In genomic region chr7:23380556-23380955, GRCh38 we compare ENCODE assay signal across 17 cellular contexts.
"Had no signal": no experiment of that assay in that cellular context is flagged by ENCODE, and none has a peak within 500 bp of the region (broad histone marks: within the 10 kb centered on the region; RNA-seq: fewer than 3 reads in every experiment).

No MANE protein-coding gene starts in this region.

- H3K27ac ChIP-seq: epithelial cell of prostate, psoas muscle, right lobe of liver, spleen, tibial nerve had no signal

- DNase-seq: activated CD4-positive, alpha-beta T cell treated with anti-CD3 and anti-CD28 coated beads for 4 hours; activated CD8-positive, alpha-beta memory T cell treated with anti-CD3 and anti-CD28 coated beads, Interleukin-2, amount 50 U/mL, for 4 hours; activated CD8-positive, alpha-beta T cell treated with anti-CD3 and anti-CD28 coated beads for 36 hours; activated naive CD8-positive, alpha-beta T cell treated with anti-CD3 and anti-CD28 coated beads, Interleukin-2, amount 50 U/mL, for 24 hours; activated T-cell treated with anti-CD3 and anti-CD28 coated beads, Interleukin-2, amount 50 U/mL, for 72 hours; effector CD4-positive, alpha-beta T cell; immature natural killer cell; mammary epithelial cell; mucosa of descending colon; naive thymus-derived CD8-positive, alpha-beta T cell; psoas muscle; right lobe of liver; spleen; stimulated activated CD4-positive, alpha-beta T cell treated with anti-CD3 and anti-CD28 coated beads, Interleukin-1b, Interleukin-23, amount 100 ng/mL, for 48 hours; stimulated activated naive B cell treated with anti-CD40 and anti-IgM and Interleukin-4, amounts not matched to agents 10 μg/mL and 1 μg/mL and 100 μg/mL, for 72 hours had no signal

- H3K27me3 ChIP-seq: right lobe of liver, tibial nerve had no signal

- H3K9me3 ChIP-seq: mucosa of descending colon, psoas muscle, right lobe of liver, spleen, tibial nerve had no signal

- ATAC-seq: activated CD8-positive, alpha-beta T cell treated with anti-CD3 and anti-CD28 coated beads for 36 hours; activated naive CD8-positive, alpha-beta T cell treated with anti-CD3 and anti-CD28 coated beads, Interleukin-2, amount 50 U/mL, for 24 hours; activated T-cell treated with anti-CD3 and anti-CD28 coated beads, Interleukin-2, amount 50 U/mL, for 72 hours; mucosa of descending colon; naive thymus-derived CD8-positive, alpha-beta T cell; psoas muscle; right lobe of liver; stimulated activated naive B cell treated with anti-CD40 and anti-IgM and Interleukin-4, amounts not matched to agents 10 μg/mL and 1 μg/mL and 100 μg/mL, for 72 hours had no signal

- H3K36me3 ChIP-seq: right lobe of liver, spleen, tibial nerve had no signal

- H3K4me3 ChIP-seq: mucosa of descending colon, psoas muscle, right lobe of liver, spleen, tibial nerve had no signal

- H3K4me1 ChIP-seq: psoas muscle, right lobe of liver, spleen, tibial nerve had no signal
